17 cellular contexts compared by ENCODE assay signal in genomic region chr17:81250286-81251090, GRCh38. TPM values are rescaled to one million over a fixed set of nuclear protein-coding genes. Genes with fewer than 3 reads are reported as not detected.
DNase-seq lines count a peak whose midpoint lies in the region.
"Had no signal": no experiment of that assay in that cellular context is flagged by ENCODE, and none has a peak within 500 bp of the region (broad histone marks: within the 10 kb centered on the region; RNA-seq: fewer than 3 reads in every experiment).

No MANE protein-coding gene starts in this region.

- peaks cover 2 to 21% of the 10 kb centered on the region in 2 donors for H3K4me1 ChIP-seq in neuronal stem cell (ENCODE audit: control insufficient read depth in 2 of 2, insufficient read depth in 1 of 2, low read depth in 1 of 2, low read length in 2 of 2)
- no peaks in the 10 kb centered on the region for H3K4me1 ChIP-seq in effector memory CD4-positive, alpha-beta T cell (ENCODE audit: control insufficient read depth, insufficient read depth, low read length, poor library complexity, severe bottlenecking)

- no peak overlapping the region for H3K4ac ChIP-seq in neuronal stem cell (ENCODE audit: low read length)

- H3K36me3 Mint-ChIP-seq in activated naive CD8-positive, alpha-beta T cell treated with anti-CD3 and anti-CD28 coated beads for 36 hours, result peaks cover 17% of the 10 kb centered on the region

- DNase-seq in NCI-H748 (lab: John Stamatoyannopoulos, UW; ENCODE audit: unreplicated experiment), result peak; percentile 57
- DNase-seq in NCI-H748 treated with DMSO at 0.1 percent for 48 hours (lab: John Stamatoyannopoulos, UW), result no peak
- DNase-seq in NCI-H1105 treated with DMSO at 0.1 percent for 48 hours (lab: John Stamatoyannopoulos, UW), result peak; percentile 59
- no peak for DNase-seq in activated naive CD8-positive, alpha-beta T cell treated with anti-CD3 and anti-CD28 coated beads for 36 hours
- DNase-seq in neuronal stem cell (ENCODE audit: low spot score), result no peak
- no peak for DNase-seq in effector memory CD4-positive, alpha-beta T cell
- no peak for DNase-seq in GM19238 (ENCODE audit: insufficient read length, low spot score)
- no peak for DNase-seq in activated effector memory CD4-positive, alpha-beta T cell treated with Interleukin-2 at 50 U/mL for 16 hours
- DNase-seq: activated CD4-positive, CD25-positive, alpha-beta regulatory T cell treated with anti-CD3 and anti-CD28 coated beads, Interleukin-2, amount 50 U/mL, for 72 hours; activated gamma-delta T cell; anterior cingulate cortex; hypothalamus; kidney glomerular epithelial cell; NCI-H2227 treated with DMSO at 0.1 percent for 48 hours; stimulated activated CD4-positive, alpha-beta T cell treated with anti-CD3 and anti-CD28 coated beads, Interleukin-2, amount 100 ng/mL, for 24 hours had no signal

- no peak overlapping the region for H2BK120ac ChIP-seq in neuronal stem cell (ENCODE audit: low read depth, low read length)

- H2BK15ac ChIP-seq in neuronal stem cell (ENCODE audit: low read length), result no peak overlapping the region

- peak overlapping the region; percentile 22 for H3K4me3 Mint-ChIP-seq in activated naive CD8-positive, alpha-beta T cell treated with anti-CD3 and anti-CD28 coated beads for 36 hours
- H3K4me3 Mint-ChIP-seq: mesothelial cell of epicardium; T-helper 2 cell treated with Interferon-gamma antibody and Interleukin-4, amounts not matched to agents 5 μg/mL and 100 μg/mL, for 36 hours had no signal

- H2AFZ ChIP-seq in neuronal stem cell (ENCODE audit: low read length), result no peak overlapping the region

- H3K9me3 Mint-ChIP-seq in activated naive CD8-positive, alpha-beta T cell treated with anti-CD3 and anti-CD28 coated beads for 36 hours, result no peaks in the 10 kb centered on the region
- H3K9me3 Mint-ChIP-seq: mesothelial cell of epicardium; T-helper 2 cell treated with Interferon-gamma antibody and Interleukin-4, amounts not matched to agents 5 μg/mL and 100 μg/mL, for 36 hours had no signal

- H3K27me3 ChIP-seq in neuronal stem cell (ENCODE audit: control insufficient read depth in 3 of 3, insufficient read depth in 3 of 3, low read depth in 1 of 3, low read length in 3 of 3), result no peaks in the 10 kb centered on the region
- H3K27me3 ChIP-seq in effector memory CD4-positive, alpha-beta T cell (replicated peaks; ENCODE audit: control insufficient read depth, insufficient read depth, low read length, poor library complexity, severe bottlenecking), result no peaks in the 10 kb centered on the region

- H3K27ac Mint-ChIP-seq in activated naive CD8-positive, alpha-beta T cell treated with anti-CD3 and anti-CD28 coated beads for 36 hours, result no peak overlapping the region
- H3K27ac Mint-ChIP-seq: mesothelial cell of epicardium; T-helper 2 cell treated with Interferon-gamma antibody and Interleukin-4, amounts not matched to agents 5 μg/mL and 100 μg/mL, for 36 hours had no signal

- no peak overlapping the region for H4K91ac ChIP-seq in neuronal stem cell (ENCODE audit: low read depth, low read length, poor library complexity)

- peaks cover 12% of the 10 kb centered on the region for H3K4me1 Mint-ChIP-seq in activated naive CD8-positive, alpha-beta T cell treated with anti-CD3 and anti-CD28 coated beads for 36 hours

- H2BK12ac ChIP-seq in neuronal stem cell (ENCODE audit: low read length), result no peak overlapping the region

- peaks cover 0 to 2% of the 10 kb centered on the region in 2 donors for H3K9me3 ChIP-seq in neuronal stem cell (replicated peaks in 1 of 2; ENCODE audit: control insufficient read depth in 2 of 2, insufficient read depth in 1 of 2, low read depth in 1 of 2, low read length in 2 of 2)
- no peaks in the 10 kb centered on the region for H3K9me3 ChIP-seq in effector memory CD4-positive, alpha-beta T cell (ENCODE audit: control insufficient read depth, low read length)

- H3K9ac ChIP-seq in neuronal stem cell (ENCODE audit: low read depth, low read length, poor library complexity), result no peak overlapping the region

- H2AK5ac ChIP-seq in neuronal stem cell (ENCODE audit: low read depth, low read length), result no peak overlapping the region

- peaks cover 8 to 18% of the 10 kb centered on the region in 2 donors for H3K36me3 ChIP-seq in neuronal stem cell (replicated peaks in 1 of 2; ENCODE audit: control insufficient read depth in 2 of 2, insufficient read depth in 2 of 2, low read length in 2 of 2)
- H3K36me3 ChIP-seq in effector memory CD4-positive, alpha-beta T cell (ENCODE audit: control insufficient read depth, insufficient read depth, low read length), result peaks cover 42% of the 10 kb centered on the region

- no peak overlapping the region for H4K8ac ChIP-seq in neuronal stem cell (ENCODE audit: low read depth, low read length)

- peak overlapping the region; percentile 68 for H3K23ac ChIP-seq in neuronal stem cell (ENCODE audit: low read depth, low read length, poor library complexity)

- H3K27ac ChIP-seq in neuronal stem cell (replicated peaks; ENCODE audit: low read length), result no peak overlapping the region
- no peak overlapping the region for H3K27ac ChIP-seq in effector memory CD4-positive, alpha-beta T cell (ENCODE audit: insufficient read depth, low read length, poor library complexity, severe bottlenecking)

- no peak overlapping the region for H3K18ac ChIP-seq in neuronal stem cell (ENCODE audit: low read length)

- no peaks in the 10 kb centered on the region for H3K27me3 Mint-ChIP-seq in activated naive CD8-positive, alpha-beta T cell treated with anti-CD3 and anti-CD28 coated beads for 36 hours

- no CpG with 5 or more reads among the region's 31 CpGs for WGBS in neuronal stem cell (ENCODE audit: extremely low coverage in 2 of 2, insufficient read length in 2 of 2, insufficient replicate concordance in 1 of 2), 2 donors

- no peak overlapping the region for H3K4me3 ChIP-seq in neuronal stem cell (ENCODE audit: low read length in 2 of 2)
- H3K4me3 ChIP-seq in effector memory CD4-positive, alpha-beta T cell (ENCODE audit: insufficient read depth, low read depth, low read length, poor library complexity, severe bottlenecking), result no peak overlapping the region

- peaks cover 10% of the 10 kb centered on the region for H3K79me1 ChIP-seq in neuronal stem cell (ENCODE audit: low read depth, low read length)

- H2BK5ac ChIP-seq in neuronal stem cell (ENCODE audit: low read length), result no peak overlapping the region

- H3K14ac ChIP-seq in neuronal stem cell (ENCODE audit: low read length), result no peak overlapping the region

- H3K4me2 ChIP-seq in neuronal stem cell (ENCODE audit: insufficient read depth, low read length, poor library complexity, severe bottlenecking), result no peak overlapping the region

RNA-seq across cellular contexts. Expression of gene NDUFAF8, which starts 11.4 kb away (rescaled TPM):
- 100 to 1,000 TPM in 1 of 2 experiments, 10 to 100 TPM in 1; 97.2 to 102 TPM for total RNA-seq in activated naive CD8-positive, alpha-beta T cell treated with anti-CD3 and anti-CD28 coated beads for 36 hours
- 79.2 TPM for polyA plus RNA-seq in neuronal stem cell (2013, experiment 1 of 2)
- polyA plus RNA-seq in neuronal stem cell (2013, experiment 2 of 2), result 73.1 TPM

RNA-seq across cellular contexts. Expression of gene TEPSIN, which starts 11.6 kb away (rescaled TPM):
- 10 to 100 TPM; 25.9 to 31.7 TPM for total RNA-seq in activated naive CD8-positive, alpha-beta T cell treated with anti-CD3 and anti-CD28 coated beads for 36 hours
- polyA plus RNA-seq in neuronal stem cell (2013, experiment 1 of 2), result 14.7 TPM
- 14.2 TPM for polyA plus RNA-seq in neuronal stem cell (2013, experiment 2 of 2)

RNA-seq across cellular contexts. Expression of gene CEP131, which starts 27.7 kb away (rescaled TPM):
- total RNA-seq in activated naive CD8-positive, alpha-beta T cell treated with anti-CD3 and anti-CD28 coated beads for 36 hours, result 10 to 100 TPM in 1 of 2 experiments, 1 to 10 TPM in 1; 8.6 to 10.2 TPM
- 14.7 TPM for polyA plus RNA-seq in neuronal stem cell (2013, experiment 1 of 2)
- 14.1 TPM for polyA plus RNA-seq in neuronal stem cell (2013, experiment 2 of 2)

RNA-seq across cellular contexts. Expression of gene SLC38A10, which starts 44.6 kb away (rescaled TPM):
- total RNA-seq in activated naive CD8-positive, alpha-beta T cell treated with anti-CD3 and anti-CD28 coated beads for 36 hours, result 10 to 100 TPM; 35.7 to 38.7 TPM
- 7.2 TPM for polyA plus RNA-seq in neuronal stem cell (2013, experiment 1 of 2)
- 7.3 TPM for polyA plus RNA-seq in neuronal stem cell (2013, experiment 2 of 2)

Comparison
In these comparisons a context has a peak if more than half of its experiments do, and no peak if none do; other contexts are left out.
1. DNase-seq: peak in NCI-H748 (single experiment) and NCI-H1105 treated with DMSO at 0.1 percent for 48 hours (single experiment); none in NCI-H748 treated with DMSO at 0.1 percent for 48 hours (single experiment), activated naive CD8-positive, alpha-beta T cell treated with anti-CD3 and anti-CD28 coated beads for 36 hours (single experiment), neuronal stem cell (single experiment), effector memory CD4-positive, alpha-beta T cell (0 of 3), GM19238 (single experiment) and activated effector memory CD4-positive, alpha-beta T cell treated with Interleukin-2 at 50 U/mL for 16 hours (single experiment).